Comparison of ENCODE assay signal across 8 cellular contexts in the genomic region with DNA sequence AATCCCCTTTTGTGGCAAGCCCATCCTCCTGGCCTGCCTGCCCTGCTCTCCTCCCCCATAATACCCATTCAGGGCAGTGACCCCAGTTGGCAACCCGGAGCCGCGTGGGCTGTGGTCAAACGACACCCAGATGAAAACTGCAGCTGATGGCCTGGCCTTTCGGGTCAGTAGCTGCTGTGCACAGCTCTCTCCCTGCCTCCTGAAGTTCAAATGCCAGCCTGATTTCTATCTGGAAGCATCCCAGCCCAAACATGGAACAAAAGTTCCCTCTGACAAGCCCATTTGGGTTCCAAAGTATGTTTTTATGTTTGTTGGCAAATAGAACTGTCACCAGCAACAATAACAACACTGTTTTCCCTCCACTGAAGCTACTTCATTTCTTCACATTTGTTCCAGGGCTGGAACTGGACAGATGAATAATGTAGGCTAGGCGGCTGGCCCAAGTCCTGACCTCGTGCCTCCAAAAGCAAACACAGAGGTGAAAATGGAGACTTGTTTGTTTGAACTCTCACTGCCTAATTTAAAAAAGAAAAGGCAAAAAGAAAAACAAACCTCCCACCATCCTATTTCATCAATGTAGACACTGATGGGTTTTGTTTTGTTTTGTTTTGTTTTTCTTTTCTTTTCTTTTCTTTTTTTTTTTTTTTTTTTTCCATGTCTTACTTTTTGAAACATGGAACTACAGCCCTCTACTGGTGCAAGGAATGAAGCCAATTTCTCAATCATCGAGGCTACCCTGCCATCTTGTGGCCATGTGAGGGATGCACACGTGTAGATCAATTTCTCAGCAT.
DNase-seq lines count a peak whose midpoint lies in the region; ATAC-seq and TF ChIP-seq lines count a peak whose summit lies in the region.

No MANE protein-coding gene starts in this region.

- H3K27me3 Mint-ChIP-seq in T-helper 17 cell = peaks cover 7% of the 10 kb centered on the region

- H3K9me3 ChIP-seq in T-helper 17 cell (ENCODE audit: control insufficient read depth, low read length, poor library complexity, severe bottlenecking) (no peaks in the 10 kb centered on the region), right atrium auricular region (peaks cover 0 to 12% of the 10 kb centered on the region in 2 donors)

- H3K4me3 ChIP-seq in right atrium auricular region (no peak overlapping the region), retinal pigment epithelial cell (ENCODE audit: low read length) (no peak overlapping the region)

- H3K27me3 ChIP-seq in right atrium auricular region = no peaks in the 10 kb centered on the region

- ATAC-seq in HG02798 (IDR thresholded peaks at IDR 0.05; ENCODE audit: poor library complexity, unreplicated experiment) (peak; percentile 87), T-helper 17 cell (peak; percentile 98), HG03025 (IDR thresholded peaks at IDR 0.05; ENCODE audit: low FRiP score, unreplicated experiment) (no peak)

- peaks cover 0 to 9% of the 10 kb centered on the region in 2 donors for H3K4me1 ChIP-seq in right atrium auricular region

- peaks cover 8% of the 10 kb centered on the region for H3K4me1 Mint-ChIP-seq in T-helper 17 cell

- H3K36me3 ChIP-seq in right atrium auricular region = no peaks in the 10 kb centered on the region

- DNase-seq in GM10266 (ENCODE audit: extremely low spot score) (peak; percentile 69), NCI-H1694 treated with DMSO at 0.1 percent for 48 hours (lab: John Stamatoyannopoulos, UW) (peak; percentile 89), T-helper 17 cell (peak; percentile 29 to 54 (median 48)), amygdala (lab: John Stamatoyannopoulos, UW) (peak in 52 of 56 donors; percentile 9 to 87 (median 55)), right atrium auricular region (ENCODE audit: low spot score) (peak; percentile 78), retinal pigment epithelial cell (ENCODE audit: low read depth) (peak; percentile 71)

- H3K36me3 Mint-ChIP-seq in T-helper 17 cell (ENCODE audit: low read depth) = no peaks in the 10 kb centered on the region

- peak overlapping the region; percentile 30 to 47 for H3K27ac ChIP-seq in right atrium auricular region

- no peak overlapping the region for H3K27ac Mint-ChIP-seq in T-helper 17 cell

- TF ChIP-seq CTCF in GM10266 (IDR thresholded peaks at IDR 0.05; ENCODE audit: control insufficient read depth, insufficient read depth, low read depth, missing control alignments) (peak; percentile 99), right atrium auricular region (IDR thresholded peaks at IDR 0.05) (peak; percentile 84 to 95), retinal pigment epithelial cell (conservative IDR thresholded peaks at IDR 0.05; ENCODE audit: low read depth, low read length) (peak; percentile 96)

- H3K4me3 Mint-ChIP-seq in T-helper 17 cell = no peak overlapping the region
